8 cellular contexts compared by ENCODE assay signal in the genomic region with DNA sequence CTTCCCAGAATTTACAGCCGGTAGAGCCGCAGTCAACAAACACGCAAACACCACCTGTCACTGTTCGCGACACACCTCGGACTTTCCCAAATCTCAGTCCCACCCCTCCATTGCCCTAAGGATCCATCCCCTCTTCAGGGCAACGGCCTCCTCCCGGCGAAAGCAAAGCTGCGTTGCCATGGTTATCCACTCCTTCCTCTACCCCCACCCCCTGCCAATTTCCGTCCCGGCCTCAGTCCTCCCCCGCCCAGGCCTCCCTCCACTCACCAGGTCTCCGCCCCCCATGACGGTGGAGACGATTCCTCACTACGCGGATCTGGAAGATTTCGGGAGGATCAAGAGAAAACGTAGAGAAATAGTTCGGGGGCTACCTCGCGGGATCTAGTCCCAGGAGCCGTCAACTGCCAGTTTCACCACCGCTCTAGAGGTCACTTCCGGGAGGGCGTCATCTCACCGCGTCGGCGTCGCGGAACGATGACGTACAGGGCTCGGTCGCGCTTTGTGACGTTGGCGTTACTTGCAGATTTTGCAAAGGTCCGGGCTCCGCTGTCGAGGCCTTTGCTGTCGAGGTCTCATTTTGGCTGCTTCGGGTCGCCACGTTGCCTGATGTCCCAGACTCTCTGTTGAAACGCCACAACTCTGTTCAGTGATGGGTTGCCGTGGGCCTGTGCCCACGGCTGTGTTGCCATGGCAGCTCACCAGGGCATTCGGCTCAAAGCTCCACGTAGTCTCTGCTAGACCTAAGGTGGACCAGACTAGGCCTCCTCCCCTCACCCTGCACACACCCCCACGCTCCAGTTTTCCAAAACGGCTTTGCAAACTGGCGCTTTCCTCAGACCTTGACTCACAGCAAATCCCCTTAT. TPM values are rescaled to one million over a fixed set of nuclear protein-coding genes. Genes with fewer than 3 reads are reported as not detected.
DNase-seq lines count a peak whose midpoint lies in the region; ATAC-seq and TF ChIP-seq lines count a peak whose summit lies in the region.

A gene (minus strand): TSS at position 423 of the 863 bp plus-strand sequence. CDS start 138 bp downstream, at position 285.

- TF ChIP-seq EP300 in ovary (IDR thresholded peaks at IDR 0.05), result no peak

- peak within 1 kb of the TSS; percentile 100 for H3K4me3 Mint-ChIP-seq in activated naive CD8-positive, alpha-beta T cell treated with anti-CD3 and anti-CD28 coated beads, Interleukin-2, amount 10 ng/mL, durations not matched to agents 7 days and 5 days

- H4K20me1 ChIP-seq in SU-DHL-6 (ENCODE audit: low read depth, low read length), result 0 out of 2 replicates have a peak, but pooled peaks cover 6% of the 10 kb centered on the region

- H3K36me3 Mint-ChIP-seq in activated naive CD8-positive, alpha-beta T cell treated with anti-CD3 and anti-CD28 coated beads, Interleukin-2, amount 10 ng/mL, durations not matched to agents 7 days and 5 days, result peaks cover 4% of the 10 kb centered on the region

- H3K27ac ChIP-seq in SU-DHL-6 (ENCODE audit: low read depth, low read length) (peak within 1 kb of the TSS; percentile 54), ovary (peak within 1 kb of the TSS; percentile 88 to 93), thymus (ENCODE audit: low read depth) (peak within 1 kb of the TSS; percentile 99)

- ATAC-seq in HG02623 (IDR thresholded peaks at IDR 0.05; ENCODE audit: unreplicated experiment), result peak; percentile 81
- ATAC-seq in activated naive CD8-positive, alpha-beta T cell treated with anti-CD3 and anti-CD28 coated beads, Interleukin-2, amount 10 ng/mL, durations not matched to agents 7 days and 5 days (ENCODE audit: low read depth), result peak; percentile 77
- ATAC-seq in Right ventricle myocardium inferior, result peak; percentile 93

- H3K4me3 ChIP-seq in GM06990 (replicated peaks; ENCODE audit: low read depth, low read length) (peak within 1 kb of the TSS; percentile 78), SU-DHL-6 (ENCODE audit: insufficient read depth, low read length, poor library complexity, severe bottlenecking) (peak within 1 kb of the TSS; percentile 93), ovary (peak within 1 kb of the TSS; percentile 95), thymus (ENCODE audit: low read length) (peak within 1 kb of the TSS; percentile 96)

- peak; percentile 100 for DNase-seq in GM06990 (ENCODE audit: extremely low read depth, insufficient read length)
- DNase-seq in NCI-H1417 (lab: John Stamatoyannopoulos, UW), result peak; percentile 92 to 97 (median 96)
- peak; percentile 99 for DNase-seq in activated naive CD8-positive, alpha-beta T cell treated with anti-CD3 and anti-CD28 coated beads, Interleukin-2, amount 10 ng/mL, durations not matched to agents 7 days and 5 days
- DNase-seq in Right ventricle myocardium inferior (ENCODE audit: missing footprints), result peak; percentile 97
- peak; percentile 91 to 100 (median 96) for DNase-seq in ovary

- peak within 1 kb of the TSS; percentile 99 for H3K27ac Mint-ChIP-seq in activated naive CD8-positive, alpha-beta T cell treated with anti-CD3 and anti-CD28 coated beads, Interleukin-2, amount 10 ng/mL, durations not matched to agents 7 days and 5 days

- TF ChIP-seq POLR2A in ovary (IDR thresholded peaks at IDR 0.05), result peak; percentile 95

- H3K9me2 ChIP-seq in SU-DHL-6 (replicated peaks; ENCODE audit: insufficient read depth, low read length), result no peaks in the 10 kb centered on the region

- intact Hi-C loops in Right ventricle myocardium inferior (cut with DNase I) (loop anchor here (1.0 to 2.0 kb wide), 2 partner anchors 25 to 28 kb away; a partner anchor contains a TSS), ovary (cut with DNase I) (no loop called here)

- POLR2A ChIA-PET in activated naive CD8-positive, alpha-beta T cell treated with anti-CD3 and anti-CD28 coated beads, Interleukin-2, amount 10 ng/mL, durations not matched to agents 7 days and 5 days (lab: Charles Lee), result interaction anchor here (0.5 to 2.1 kb wide), 13 partner anchors 16 to 130 kb away, joined by 3 to 30 read pairs (median 5); a partner anchor contains a TSS

- peak within 1 kb of the TSS; percentile 62 for H2AFZ ChIP-seq in SU-DHL-6 (ENCODE audit: low read depth, low read length, severe bottlenecking)

- peak within 1 kb of the TSS; percentile 85 for H3K4me2 ChIP-seq in SU-DHL-6 (ENCODE audit: low read depth, low read length, poor library complexity, severe bottlenecking)

- H3K27me3 Mint-ChIP-seq in activated naive CD8-positive, alpha-beta T cell treated with anti-CD3 and anti-CD28 coated beads, Interleukin-2, amount 10 ng/mL, durations not matched to agents 7 days and 5 days, result no peaks in the 10 kb centered on the region

- peaks cover 25% of the 10 kb centered on the region for H3K79me2 ChIP-seq in SU-DHL-6 (ENCODE audit: insufficient read depth, low read length)

- peaks cover 2% of the 10 kb centered on the region for H3K4me1 ChIP-seq in ovary (ENCODE audit: insufficient read depth)
- peaks cover 9% of the 10 kb centered on the region for H3K4me1 ChIP-seq in thymus (ENCODE audit: control insufficient read depth, insufficient read depth, low read length)

- peaks cover 22% of the 10 kb centered on the region for H3K4me1 Mint-ChIP-seq in activated naive CD8-positive, alpha-beta T cell treated with anti-CD3 and anti-CD28 coated beads, Interleukin-2, amount 10 ng/mL, durations not matched to agents 7 days and 5 days

- 0 to 1% (median 1%) methylated on average over 55 of the region's 55 CpGs for WGBS in ovary, 3 donors
- 2% methylated on average over 55 of the region's 55 CpGs for WGBS in thymus

- H3K9me3 ChIP-seq in SU-DHL-6 (ENCODE audit: insufficient read depth, low read length), result no peaks in the 10 kb centered on the region
- no peaks in the 10 kb centered on the region for H3K9me3 ChIP-seq in ovary
- H3K9me3 ChIP-seq in thymus (ENCODE audit: control insufficient read depth), result no peaks in the 10 kb centered on the region

- no peaks in the 10 kb centered on the region for H3K9me3 Mint-ChIP-seq in activated naive CD8-positive, alpha-beta T cell treated with anti-CD3 and anti-CD28 coated beads, Interleukin-2, amount 10 ng/mL, durations not matched to agents 7 days and 5 days

- no peak for TF ChIP-seq CTCF in GM06990 (IDR thresholded peaks at IDR 0.05; ENCODE audit: insufficient read depth, low read length, poor library complexity, severe bottlenecking)
- no peak for TF ChIP-seq CTCF in SU-DHL-6 (IDR thresholded peaks at IDR 0.05; ENCODE audit: insufficient read depth, low read length, poor library complexity, severe bottlenecking)
- TF ChIP-seq CTCF in ovary (IDR thresholded peaks at IDR 0.05), result peak in 2 of 3 donors; percentile 12 to 20

- no peaks in the 10 kb centered on the region for H3F3A ChIP-seq in SU-DHL-6 (ENCODE audit: insufficient read depth)

- H3K36me3 ChIP-seq in GM06990 (ENCODE audit: control insufficient read depth, insufficient read depth, low read length), result peaks cover 5% of the 10 kb centered on the region
- H3K36me3 ChIP-seq in SU-DHL-6 (ENCODE audit: low read length), result no peaks in the 10 kb centered on the region
- H3K36me3 ChIP-seq in ovary, result no peaks in the 10 kb centered on the region
- peaks cover 20% of the 10 kb centered on the region for H3K36me3 ChIP-seq in thymus (ENCODE audit: control insufficient read depth, insufficient read depth)

- H3K27me3 ChIP-seq in GM06990 (replicated peaks; ENCODE audit: control insufficient read depth, insufficient read depth, low read length), result no peaks in the 10 kb centered on the region
- H3K27me3 ChIP-seq in SU-DHL-6 (ENCODE audit: low read length), result no peaks in the 10 kb centered on the region
- no peaks in the 10 kb centered on the region for H3K27me3 ChIP-seq in ovary
- no peaks in the 10 kb centered on the region for H3K27me3 ChIP-seq in thymus (ENCODE audit: control insufficient read depth, insufficient read depth)

- H3K9ac ChIP-seq in SU-DHL-6 (ENCODE audit: low read length), result peak within 1 kb of the TSS; percentile 77

RNA-seq across cellular contexts. Expression of the gene that starts here (rescaled TPM):
- 10 to 100 TPM; 35.2 to 37.5 TPM for total RNA-seq in activated naive CD8-positive, alpha-beta T cell treated with anti-CD3 and anti-CD28 coated beads, Interleukin-2, amount 10 ng/mL, durations not matched to agents 7 days and 5 days
- 9.4 TPM for total RNA-seq in Right ventricle myocardium inferior
- total RNA-seq in ovary, result 10 to 100 TPM; 16.4 to 21.6 (median 18.6) TPM
- 10 to 100 TPM; 16.9 to 25.2 TPM for polyA plus RNA-seq in ovary
- 36.2 TPM for polyA plus RNA-seq in thymus

Comparison
In these comparisons a context has a peak if more than half of its experiments do, and no peak if none do; other contexts are left out.
1. Peak in every context shown above with its lines: DNase-seq, ATAC-seq, H3K4me3 ChIP-seq and H3K27ac ChIP-seq.
2. CTCF ChIP-seq: peak in ovary (2 of 3); none in GM06990 (single experiment) and SU-DHL-6 (single experiment).